Comparison of ENCODE assay signal across 14 cellular contexts in the genomic region with DNA sequence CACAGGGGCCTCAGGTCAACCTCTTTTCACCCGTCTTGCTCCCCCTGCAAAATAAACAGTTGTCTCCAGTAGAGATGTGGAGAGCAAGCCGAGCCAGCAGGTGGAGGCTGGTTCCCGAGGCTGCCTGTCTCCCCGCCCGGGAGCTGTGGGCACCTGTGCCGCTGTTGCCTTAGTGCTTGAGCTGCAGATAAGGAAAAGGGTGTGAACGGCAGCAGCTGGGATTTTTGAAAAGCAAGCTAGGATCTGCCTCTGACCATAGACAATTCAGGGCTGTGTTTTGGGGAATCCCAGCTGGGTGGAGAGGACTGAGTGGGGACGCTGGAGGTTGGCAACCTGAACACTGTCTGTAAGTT. TPM values are rescaled to one million over a fixed set of nuclear protein-coding genes. Genes with fewer than 3 reads are reported as not detected.
DNase-seq lines count a peak whose midpoint lies in the region; ATAC-seq and TF ChIP-seq lines count a peak whose summit lies in the region.
"Had no signal": no experiment of that assay in that cellular context is flagged by ENCODE, and none has a peak within 500 bp of the region (broad histone marks: within the 10 kb centered on the region; RNA-seq: fewer than 3 reads in every experiment).

No MANE protein-coding gene starts in this region.

- H3K27ac ChIP-seq in esophagus muscularis mucosa (replicated peaks in 1 of 4) (peak overlapping the region; percentile 51 to 92 (median 60)), prostate gland (peak overlapping the region in 1 of 2 donors; percentile 14)
- H3K27ac ChIP-seq: KMS-11 had no signal

- H3K4me3 ChIP-seq in esophagus muscularis mucosa (no peak overlapping the region), prostate gland (no peak overlapping the region)

- TF ChIP-seq POLR2A in esophagus muscularis mucosa (IDR thresholded peaks at IDR 0.05; ENCODE audit: low read depth) = no peak
- TF ChIP-seq POLR2A in prostate gland (IDR thresholded peaks at IDR 0.05) = no peak

- H3K9me3 ChIP-seq in esophagus muscularis mucosa = no peaks in the 10 kb centered on the region
- H3K9me3 ChIP-seq in prostate gland = no peaks in the 10 kb centered on the region

- DNase-seq in HPDE6-E6E7 (ENCODE audit: extremely low spot score) (peak; percentile 36), NCI-H2171 (lab: John Stamatoyannopoulos, UW) (peak; percentile 57), esophagus muscularis mucosa (ENCODE audit: extremely low spot score) (no peak), prostate gland (ENCODE audit: low spot score) (peak; percentile 46), omental fat pad (ENCODE audit: low spot score) (no peak)
- DNase-seq in activated CD4-positive, alpha-beta T cell treated with anti-CD3 and anti-CD28 coated beads, Interleukin-2, amount 50 U/mL, for 1 hour = no peak
- DNase-seq in stimulated activated naive B cell treated with anti-CD40 and anti-IgM and Interleukin-4, amounts not matched to agents 10 μg/mL and 1 μg/mL and 100 μg/mL, for 72 hours = no peak
- DNase-seq: activated CD4-positive, alpha-beta T cell treated with anti-CD3 and anti-CD28 coated beads, Interleukin-2, amount 10 ng/mL, durations not matched to agents 24 days and 14 days; mesendoderm; NK-92 treated with Interleukin-12 subunit alpha and Interleukin-12 subunit beta, amount 100 ng/mL, for 24 hours had no signal

- H3K27me3 ChIP-seq in esophagus muscularis mucosa (no peaks in the 10 kb centered on the region), prostate gland (replicated peaks; ENCODE audit: insufficient read depth) (no peaks in the 10 kb centered on the region)

- peaks cover 0 to 5% of the 10 kb centered on the region in 2 donors for H3K27me3 Mint-ChIP-seq in stimulated activated naive B cell treated with anti-CD40 and anti-IgM and Interleukin-4, amounts not matched to agents 10 μg/mL and 1 μg/mL and 100 μg/mL, for 72 hours

- ATAC-seq in omental fat pad (ENCODE audit: low FRiP score) = no peak
- ATAC-seq in stimulated activated naive B cell treated with anti-CD40 and anti-IgM and Interleukin-4, amounts not matched to agents 10 μg/mL and 1 μg/mL and 100 μg/mL, for 72 hours (replicated peaks) = no peak

- H3K9me3 Mint-ChIP-seq in stimulated activated naive B cell treated with anti-CD40 and anti-IgM and Interleukin-4, amounts not matched to agents 10 μg/mL and 1 μg/mL and 100 μg/mL, for 72 hours = peaks cover 0 to 4% of the 10 kb centered on the region in 2 donors
- H3K9me3 Mint-ChIP-seq: activated CD4-positive, alpha-beta T cell treated with anti-CD3 and anti-CD28 coated beads, Interleukin-2, amount 10 ng/mL, durations not matched to agents 24 days and 14 days; activated T-helper 1 cell treated with anti-CD3 and anti-CD28 coated beads, Interleukin-12 subunit alpha, Interleukin-12 subunit beta, Interleukin-2, Interleukin-4 antibody, amounts not matched to agents 30 ng/mL and 10 ng/mL and 1 ng/mL, durations not matched to agents 14 hours and 24 hours and 36 hours had no signal

- intact Hi-C loops in esophagus muscularis mucosa (cut with DNase I) = no loop called here
- intact Hi-C loops in prostate gland (cut with DNase I) = no loop called here

- no peak overlapping the region for H3K4me3 Mint-ChIP-seq in stimulated activated naive B cell treated with anti-CD40 and anti-IgM and Interleukin-4, amounts not matched to agents 10 μg/mL and 1 μg/mL and 100 μg/mL, for 72 hours
- H3K4me3 Mint-ChIP-seq: activated CD4-positive, alpha-beta T cell treated with anti-CD3 and anti-CD28 coated beads, Interleukin-2, amount 10 ng/mL, durations not matched to agents 24 days and 14 days; activated T-helper 1 cell treated with anti-CD3 and anti-CD28 coated beads, Interleukin-12 subunit alpha, Interleukin-12 subunit beta, Interleukin-2, Interleukin-4 antibody, amounts not matched to agents 30 ng/mL and 10 ng/mL and 1 ng/mL, durations not matched to agents 14 hours and 24 hours and 36 hours had no signal

- no peak for TF ChIP-seq EP300 in esophagus muscularis mucosa (IDR thresholded peaks at IDR 0.05)

- WGBS in esophagus muscularis mucosa = 58% methylated on average over 8 of the region's 8 CpGs
- 35% methylated on average over 8 of the region's 8 CpGs for WGBS in prostate gland

- peaks cover 60 to 99% (median 78%) of the 10 kb centered on the region in 4 donors for H3K4me1 ChIP-seq in esophagus muscularis mucosa
- H3K4me1 ChIP-seq in prostate gland (replicated peaks) = peaks cover 15% of the 10 kb centered on the region

- no peaks in the 10 kb centered on the region for H3K36me3 Mint-ChIP-seq in stimulated activated naive B cell treated with anti-CD40 and anti-IgM and Interleukin-4, amounts not matched to agents 10 μg/mL and 1 μg/mL and 100 μg/mL, for 72 hours

- H3K4me1 Mint-ChIP-seq in stimulated activated naive B cell treated with anti-CD40 and anti-IgM and Interleukin-4, amounts not matched to agents 10 μg/mL and 1 μg/mL and 100 μg/mL, for 72 hours = no peaks in the 10 kb centered on the region

- H3K27ac Mint-ChIP-seq in stimulated activated naive B cell treated with anti-CD40 and anti-IgM and Interleukin-4, amounts not matched to agents 10 μg/mL and 1 μg/mL and 100 μg/mL, for 72 hours = no peak overlapping the region
- H3K27ac Mint-ChIP-seq: activated CD4-positive, alpha-beta T cell treated with anti-CD3 and anti-CD28 coated beads, Interleukin-2, amount 10 ng/mL, durations not matched to agents 24 days and 14 days; activated T-helper 1 cell treated with anti-CD3 and anti-CD28 coated beads, Interleukin-12 subunit alpha, Interleukin-12 subunit beta, Interleukin-2, Interleukin-4 antibody, amounts not matched to agents 30 ng/mL and 10 ng/mL and 1 ng/mL, durations not matched to agents 14 hours and 24 hours and 36 hours had no signal

- peak in 1 of 3 experiments; percentile 8 for TF ChIP-seq CTCF in esophagus muscularis mucosa (IDR thresholded peaks at IDR 0.05)
- peak in 2 of 4 experiments; percentile 33 to 34 for TF ChIP-seq CTCF in prostate gland (IDR thresholded peaks at IDR 0.05)
- TF ChIP-seq CTCF in omental fat pad (IDR thresholded peaks at IDR 0.05) = no peak

- H3K36me3 ChIP-seq in esophagus muscularis mucosa (no peaks in the 10 kb centered on the region), prostate gland (no peaks in the 10 kb centered on the region)

RNA-seq across cellular contexts. Expression of gene WNK2, which starts 9.4 kb away (rescaled TPM):
- total RNA-seq in esophagus muscularis mucosa (10 to 100 TPM; 18.6 to 89.9 (median 40.8) TPM), prostate gland (100 to 1,000 TPM in 1 of 2 donors, 10 to 100 TPM in 1; 77.9 to 136 TPM), omental fat pad (1 to 10 TPM in 1 of 4 donors, under 1 TPM in 3; 0.28 to 1.7 (median 0.47) TPM)
- total RNA-seq: pulmonary artery endothelial cell, subcutaneous adipose tissue had no signal

RNA-seq across cellular contexts. Expression of gene NINJ1, which starts 59.3 kb away (rescaled TPM):
- 10 to 100 TPM; 69.3 to 90.6 (median 72.7) TPM for total RNA-seq in esophagus muscularis mucosa
- total RNA-seq in prostate gland = 100 to 1,000 TPM; 139 to 183 TPM
- 100 to 1,000 TPM in 2 of 4 donors, 10 to 100 TPM in 2; 63.3 to 137 (median 104) TPM for total RNA-seq in omental fat pad

Comparison
In these comparisons a context has a peak if more than half of its experiments do, and no peak if none do; other contexts are left out.
1. DNase-seq: peak in HPDE6-E6E7 (single experiment), NCI-H2171 (single experiment) and prostate gland (single experiment); none in esophagus muscularis mucosa (single experiment), omental fat pad (single experiment), activated CD4-positive, alpha-beta T cell treated with anti-CD3 and anti-CD28 coated beads, Interleukin-2, amount 50 U/mL, for 1 hour (single experiment) and stimulated activated naive B cell treated with anti-CD40 and anti-IgM and Interleukin-4, amounts not matched to agents 10 μg/mL and 1 μg/mL and 100 μg/mL, for 72 hours (single experiment).
2. RNA of gene WNK2, which starts 9.4 kb away (total RNA-seq): 77.9 to 136 TPM in prostate gland and 18.6 to 89.9 TPM in esophagus muscularis mucosa; 0.28 to 1.7 TPM in omental fat pad; every median in the first group is over 4 times any median in the second.